Comparison of ENCODE assay signal across 1 cellular context in genomic region chr11:47686704-47687103, GRCh38. TPM values are rescaled to one million over a fixed set of nuclear protein-coding genes. Genes with fewer than 3 reads are reported as not detected.
"Had no signal": no experiment of that assay in that cellular context is flagged by ENCODE, and none has a peak within 500 bp of the region (broad histone marks: within the 10 kb centered on the region; RNA-seq: fewer than 3 reads in every experiment).

No MANE protein-coding gene starts in this region.

RNA-seq across cellular contexts. Expression of gene AGBL2, which starts 28.5 kb away (rescaled TPM):
- total RNA-seq: ascending aorta had no signal
